In genomic region chr5:83764101-83764500, GRCh38 we compare ENCODE assay signal across 25 cellular contexts. TPM values are rescaled to one million over a fixed set of nuclear protein-coding genes. Genes with fewer than 3 reads are reported as not detected.
DNase-seq lines count a peak whose midpoint lies in the region; ATAC-seq and TF ChIP-seq lines count a peak whose summit lies in the region.
"Had no signal": no experiment of that assay in that cellular context is flagged by ENCODE, and none has a peak within 500 bp of the region (broad histone marks: within the 10 kb centered on the region; RNA-seq: fewer than 3 reads in every experiment).

No MANE protein-coding gene starts in this region.

- ATAC-seq in HG02840 (IDR thresholded peaks at IDR 0.05; ENCODE audit: low FRiP score, unreplicated experiment) (no peak), HG03520 (IDR thresholded peaks at IDR 0.05; ENCODE audit: unreplicated experiment) (no peak), HG03432 (IDR thresholded peaks at IDR 0.05; ENCODE audit: unreplicated experiment) (no peak)
- ATAC-seq: PC-3, Right ventricle myocardium inferior had no signal

- in situ Hi-C loops in astrocyte of the cerebellum (cut with HindIII; ENCODE audit: low sequenced_read_pairs), result no loop called here

- DNase-seq in LHCN-M2 (ENCODE audit: low read depth) (peak; percentile 21), astrocyte of the cerebellum (ENCODE audit: low read depth) (peak; percentile 6), fibroblast of peridontal ligament (ENCODE audit: extremely low read depth) (peak; percentile 33), globus pallidus (ENCODE audit: low spot score) (no peak)
- DNase-seq: BE2C; CD8-positive, alpha-beta memory T cell; DMS 273 treated with DMSO at 0.1 percent for 48 hours; DMS79; H9; NCI-H1092; NCI-H1417 treated with DMSO at 0.1 percent for 48 hours; NCI-H1694 treated with DMSO at 0.1 percent for 48 hours; NCI-H2081 treated with DMSO at 0.1 percent for 48 hours; NCI-H2171; NCI-H226; NCI-H510A treated with DMSO at 0.1 percent for 48 hours; NK-92 treated with Interleukin-12 subunit alpha and Interleukin-12 subunit beta, amount 100 ng/mL, for 24 hours; PC-3; SJCRH30 had no signal

- TF ChIP-seq CTCF in astrocyte of the cerebellum (IDR thresholded peaks at IDR 0.05; ENCODE audit: low read depth, low read length, missing control alignments), result no peak

- no peak overlapping the region for H3K4me3 ChIP-seq in astrocyte of the cerebellum (ENCODE audit: low read depth, low read length)
- H3K4me3 ChIP-seq: SJCRH30 had no signal

RNA-seq across cellular contexts. Expression of gene HAPLN1, which starts 43.4 kb away (rescaled TPM):
- under 0.01 TPM in 1 of 2 replicates, not detected in the other for total RNA-seq in LHCN-M2 (2014; rRNA removed)
- polyA plus RNA-seq in LHCN-M2 (2012), result 0.17 TPM
- total RNA-seq: CD8-positive, alpha-beta memory T cell had no signal
- polyA plus RNA-seq: CD14-positive monocyte; CD8-positive, alpha-beta memory T cell; IgD-negative memory B cell had no signal
